2 cellular contexts compared by ENCODE assay signal in the genomic region with DNA sequence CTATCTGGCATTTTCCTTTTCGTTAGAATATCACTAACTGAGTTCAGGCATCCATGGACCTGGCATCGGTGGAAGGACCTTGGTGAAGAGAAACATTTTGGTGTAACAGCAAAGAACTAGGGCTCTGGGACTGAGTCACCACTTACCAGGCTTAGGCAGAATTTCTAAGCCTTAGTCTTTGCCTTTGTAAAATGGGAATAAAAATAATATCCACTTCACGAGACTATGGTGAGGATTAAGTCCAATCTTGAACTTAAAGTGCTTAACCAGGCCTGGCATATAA.
A peak's percentile ranks its signal among the peaks of the same experiment; 100 is the strongest.
TF ChIP-seq lines count a peak whose summit lies in the region.

No MANE protein-coding gene starts in this region.

TF ChIP-seq in IMR-90, 13 proteins besides CTCF, POLR2A, EP300 and RAD21:
- no peak for TF ChIP-seq MAFK (IDR thresholded peaks at IDR 0.05; ENCODE audit: low read depth, low read length)
- TF ChIP-seq RFX5 (IDR thresholded peaks at IDR 0.05; ENCODE audit: low read depth, low read length): no peak
- no peak for TF ChIP-seq CHD1 (IDR thresholded peaks at IDR 0.05; ENCODE audit: low read depth, low read length)
- TF ChIP-seq NFE2L2 (IDR thresholded peaks at IDR 0.05; ENCODE audit: low read depth, low read length): no peak
TF ChIP-seq in IMR-90: peak in this region for 0.

TF ChIP-seq in HepG2, 621 proteins besides CTCF, POLR2A, EP300 and RAD21:
- TF ChIP-seq, protein P1, sequence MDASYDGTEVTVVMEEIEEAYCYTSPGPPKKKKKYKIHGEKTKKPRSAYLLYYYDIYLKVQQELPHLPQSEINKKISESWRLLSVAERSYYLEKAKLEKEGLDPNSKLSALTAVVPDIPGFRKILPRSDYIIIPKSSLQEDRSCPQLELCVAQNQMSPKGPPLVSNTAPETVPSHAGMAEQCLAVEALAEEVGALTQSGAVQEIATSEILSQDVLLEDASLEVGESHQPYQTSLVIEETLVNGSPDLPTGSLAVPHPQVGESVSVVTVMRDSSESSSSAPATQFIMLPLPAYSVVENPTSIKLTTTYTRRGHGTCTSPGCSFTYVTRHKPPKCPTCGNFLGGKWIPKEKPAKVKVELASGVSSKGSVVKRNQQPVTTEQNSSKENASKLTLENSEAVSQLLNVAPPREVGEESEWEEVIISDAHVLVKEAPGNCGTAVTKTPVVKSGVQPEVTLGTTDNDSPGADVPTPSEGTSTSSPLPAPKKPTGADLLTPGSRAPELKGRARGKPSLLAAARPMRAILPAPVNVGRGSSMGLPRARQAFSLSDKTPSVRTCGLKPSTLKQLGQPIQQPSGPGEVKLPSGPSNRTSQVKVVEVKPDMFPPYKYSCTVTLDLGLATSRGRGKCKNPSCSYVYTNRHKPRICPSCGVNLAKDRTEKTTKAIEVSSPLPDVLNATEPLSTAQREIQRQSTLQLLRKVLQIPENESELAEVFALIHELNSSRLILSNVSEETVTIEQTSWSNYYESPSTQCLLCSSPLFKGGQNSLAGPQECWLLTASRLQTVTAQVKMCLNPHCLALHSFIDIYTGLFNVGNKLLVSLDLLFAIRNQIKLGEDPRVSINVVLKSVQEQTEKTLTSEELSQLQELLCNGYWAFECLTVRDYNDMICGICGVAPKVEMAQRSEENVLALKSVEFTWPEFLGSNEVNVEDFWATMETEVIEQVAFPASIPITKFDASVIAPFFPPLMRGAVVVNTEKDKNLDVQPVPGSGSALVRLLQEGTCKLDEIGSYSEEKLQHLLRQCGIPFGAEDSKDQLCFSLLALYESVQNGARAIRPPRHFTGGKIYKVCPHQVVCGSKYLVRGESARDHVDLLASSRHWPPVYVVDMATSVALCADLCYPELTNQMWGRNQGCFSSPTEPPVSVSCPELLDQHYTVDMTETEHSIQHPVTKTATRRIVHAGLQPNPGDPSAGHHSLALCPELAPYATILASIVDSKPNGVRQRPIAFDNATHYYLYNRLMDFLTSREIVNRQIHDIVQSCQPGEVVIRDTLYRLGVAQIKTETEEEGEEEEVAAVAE (CRISPR knock-in tag; IDR thresholded peaks at IDR 0.05; ENCODE audit: borderline replicate concordance): no peak
- TF ChIP-seq ASH2L (IDR thresholded peaks at IDR 0.05; ENCODE audit: insufficient read length, low read depth, low read length) (peak; percentile 2), ZNF629 (CRISPR knock-in tag; conservative IDR thresholded peaks at IDR 0.05) (peak; percentile 72; the same call in 1 of the 2 replicates), RCOR2 (CRISPR knock-in tag; IDR thresholded peaks at IDR 0.05) (0 out of 2 replicates have a peak, but pooled peaks have one; percentile 4), ZBTB42 (CRISPR knock-in tag; IDR thresholded peaks at IDR 0.05) (0 out of 2 replicates have a peak, but pooled peaks have one; percentile 20), MED1 (CRISPR knock-in tag; IDR thresholded peaks at IDR 0.05) (0 out of 2 replicates have a peak, but pooled peaks have one; percentile 19), ZNF501 (CRISPR knock-in tag; IDR thresholded peaks at IDR 0.05) (peak; percentile 8; the same call in 1 of the 2 replicates)
- TF ChIP-seq, protein P2, sequence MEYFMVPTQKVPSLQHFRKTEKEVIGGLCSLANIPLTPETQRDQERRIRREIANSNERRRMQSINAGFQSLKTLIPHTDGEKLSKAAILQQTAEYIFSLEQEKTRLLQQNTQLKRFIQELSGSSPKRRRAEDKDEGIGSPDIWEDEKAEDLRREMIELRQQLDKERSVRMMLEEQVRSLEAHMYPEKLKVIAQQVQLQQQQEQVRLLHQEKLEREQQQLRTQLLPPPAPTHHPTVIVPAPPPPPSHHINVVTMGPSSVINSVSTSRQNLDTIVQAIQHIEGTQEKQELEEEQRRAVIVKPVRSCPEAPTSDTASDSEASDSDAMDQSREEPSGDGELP (IDR thresholded peaks at IDR 0.05; ENCODE audit: borderline replicate concordance, low read depth): no peak
TF ChIP-seq in HepG2: peak in this region for 6.
